In genomic region chr18:7532942-7533341, GRCh38 we compare ENCODE assay signal across 17 cellular contexts. TPM values are rescaled to one million over a fixed set of nuclear protein-coding genes. Genes with fewer than 3 reads are reported as not detected.
DNase-seq lines count a peak whose midpoint lies in the region; ATAC-seq, FAIRE-seq and TF ChIP-seq lines count a peak whose summit lies in the region.
"Had no signal": no experiment of that assay in that cellular context is flagged by ENCODE, and none has a peak within 500 bp of the region (broad histone marks: within the 10 kb centered on the region; RNA-seq: fewer than 3 reads in every experiment).

No MANE protein-coding gene starts in this region.

- H3K79me2 ChIP-seq in H1 (ENCODE audit: control insufficient read depth in 1 of 2, insufficient read depth in 2 of 2, low read length in 2 of 2) (no peaks in the 10 kb centered on the region), mesendoderm (ENCODE audit: control insufficient read depth, insufficient read depth, low read length) (no peaks in the 10 kb centered on the region)

- FAIRE-seq in H1 (lab: Jason Lieb, UNC) = peak; percentile 28
- FAIRE-seq: K562 had no signal

- H3K23ac ChIP-seq in H1 (ENCODE audit: insufficient read length) (no peak overlapping the region), mesendoderm (ENCODE audit: low read length) (no peak overlapping the region)

- H3K4me2 ChIP-seq in H1 (ENCODE audit: insufficient read depth in 1 of 2, low read depth in 2 of 2, low read length in 2 of 2) (no peak overlapping the region), mesendoderm (ENCODE audit: low read length) (no peak overlapping the region)
- H3K4me2 ChIP-seq: BLaER1 had no signal

- no peaks in the 10 kb centered on the region for H3K23me2 ChIP-seq in H1 (ENCODE audit: low read depth, low read length)

- 80% methylated on average over 4 of the region's 4 CpGs; no CpG with 5 or more reads in 1 of the 2 experiments for WGBS in H1 (ENCODE audit: extremely low coverage in 1 of 2, insufficient coverage in 1 of 2, insufficient read length in 1 of 2, insufficient replicate concordance in 2 of 2, low coverage in 1 of 2, low lambda C conversion rate in 2 of 2, missing lambda C conversion rate in 1 of 2), 2 experiments
- WGBS in mesendoderm (ENCODE audit: extremely low coverage, insufficient coverage, low lambda C conversion rate) = no CpG with 5 or more reads among the region's 4 CpGs

- TF ChIP-seq EP300 in H1 (IDR thresholded peaks at IDR 0.05; ENCODE audit: borderline replicate concordance in 1 of 2, low read depth in 2 of 2, low read length in 2 of 2) = no peak

- TF ChIP-seq CTCF in H1 (IDR thresholded peaks at IDR 0.05; ENCODE audit: control extremely low read depth in 1 of 3, insufficient read depth in 1 of 3, low read depth in 1 of 3, low read length in 3 of 3) = no peak

- no peak overlapping the region for H3K56ac ChIP-seq in H1 (replicated peaks; ENCODE audit: insufficient read length, low read depth, low read length)
- H3K56ac ChIP-seq in mesendoderm (ENCODE audit: low read length) = no peak overlapping the region

- CTCF ChIA-PET in H1 (lab: Charles Lee; ENCODE audit: partially characterized antibody) = interaction anchor here (0.6 to 1.3 kb wide), 3 partner anchors 18 to 280 kb away, joined by 3 read pairs; no protein-coding TSS in a partner anchor

- no peak for TF ChIP-seq RAD21 in H1 (IDR thresholded peaks at IDR 0.05 in 1 of 2, conservative IDR thresholded peaks at IDR 0.05 in 1 of 2; ENCODE audit: low read depth in 2 of 2, low read length in 2 of 2)

- DNase-seq in ELF-1 (ENCODE audit: low read depth, low spot score) (peak; percentile 36), H1 (ENCODE audit: low read depth in 1 of 2, low spot score in 2 of 2) (no peak), mesendoderm (peak; percentile 72), SHP77 treated with DMSO at 0.1 percent for 48 hours (lab: John Stamatoyannopoulos, UW) (no peak), NCI-H446 (lab: John Stamatoyannopoulos, UW) (no peak), NCI-H69 (lab: John Stamatoyannopoulos, UW) (no peak)
- DNase-seq: ACHN; CD4-positive, alpha-beta memory T cell; DMS153; DMS79; GF-D8; IMR-90 had no signal

- no peak for ATAC-seq in HG03280 (IDR thresholded peaks at IDR 0.05; ENCODE audit: unreplicated experiment)
- ATAC-seq: K562 had no signal

- H2BK5ac ChIP-seq in H1 (ENCODE audit: low read depth, low read length) = no peak overlapping the region
- H2BK5ac ChIP-seq in mesendoderm (ENCODE audit: low read length) = no peak overlapping the region

- H2BK15ac ChIP-seq in H1 (ENCODE audit: low read length) = no peak overlapping the region
- H2BK15ac ChIP-seq in mesendoderm (replicated peaks; ENCODE audit: low read depth) = no peak overlapping the region

- H4K8ac ChIP-seq in H1 (ENCODE audit: extremely low read depth, insufficient read depth, low read length) (no peak overlapping the region), mesendoderm (ENCODE audit: low read depth, low read length) (no peak overlapping the region)

- H3K18ac ChIP-seq in H1 (ENCODE audit: extremely low read depth, low read length) (no peak overlapping the region), mesendoderm (ENCODE audit: low read length) (no peak overlapping the region)

- H4K91ac ChIP-seq in H1 (replicated peaks; ENCODE audit: insufficient read length, low read length) = no peak overlapping the region

- no peak overlapping the region for H3K14ac ChIP-seq in H1 (ENCODE audit: insufficient read length)

- H2BK120ac ChIP-seq in H1 (replicated peaks; ENCODE audit: low read depth, low read length) (no peak overlapping the region), mesendoderm (ENCODE audit: low read depth, low read length) (no peak overlapping the region)

- peaks cover 0 to 3% of the 10 kb centered on the region in 2 experiments; a peak in 1 of 4 replicates for H3K9me3 ChIP-seq in H1 (ENCODE audit: insufficient read depth in 2 of 2, low read depth in 1 of 2, low read length in 1 of 2)
- H3K9me3 ChIP-seq: BLaER1, HAP-1 had no signal

- H2BK12ac ChIP-seq in H1 (ENCODE audit: low read depth, low read length) = no peak overlapping the region

- H3K36me3 ChIP-seq in H1 (ENCODE audit: control insufficient read depth in 2 of 4, insufficient read depth in 4 of 4, low read length in 3 of 4) (no peaks in the 10 kb centered on the region), mesendoderm (ENCODE audit: control insufficient read depth, insufficient read depth, low read length) (no peaks in the 10 kb centered on the region)
- H3K36me3 ChIP-seq: BLaER1, HAP-1 had no signal

- no peaks in the 10 kb centered on the region for H3K27me3 ChIP-seq in H1 (replicated peaks in 1 of 4; ENCODE audit: control insufficient read depth in 3 of 4, extremely low read depth in 1 of 4, insufficient read depth in 3 of 4, low read length in 3 of 4)
- no peaks in the 10 kb centered on the region for H3K27me3 ChIP-seq in mesendoderm (ENCODE audit: insufficient read depth, low read length, poor library complexity)
- H3K27me3 ChIP-seq: BLaER1 had no signal

- H3K4me3 ChIP-seq in H1 (ENCODE audit: extremely low read depth in 1 of 4, insufficient read depth in 2 of 4, low read depth in 3 of 4, low read length in 4 of 4) (no peak overlapping the region), mesendoderm (ENCODE audit: low read length) (no peak overlapping the region)
- H3K4me3 ChIP-seq: BLaER1, HAP-1, K562 had no signal

- H3K9ac ChIP-seq in H1 (replicated peaks in 1 of 4; ENCODE audit: extremely low read depth in 1 of 4, low read depth in 3 of 4, low read length in 3 of 4) (no peak overlapping the region), mesendoderm (ENCODE audit: low read length) (no peak overlapping the region)
- H3K9ac ChIP-seq: BLaER1 had no signal

- H2AFZ ChIP-seq in H1 (ENCODE audit: low read length) = peak overlapping the region; percentile 76; the same call in 1 of the 2 replicates

- no peak for TF ChIP-seq POLR2A in H1 (IDR thresholded peaks at IDR 0.05; ENCODE audit: control extremely low read depth in 1 of 2, low read depth in 2 of 2, low read length in 2 of 2)

- H4K20me1 ChIP-seq in H1 (replicated peaks in 1 of 2; ENCODE audit: control insufficient read depth in 1 of 2, insufficient read depth in 2 of 2, low read length in 2 of 2) = no peaks in the 10 kb centered on the region
- H4K20me1 ChIP-seq: BLaER1 had no signal

- no peak overlapping the region for H3K4ac ChIP-seq in H1 (replicated peaks; ENCODE audit: insufficient read length, low read depth, low read length)
- H3K4ac ChIP-seq in mesendoderm (ENCODE audit: low read depth, low read length) = no peak overlapping the region

- peaks cover 0 to 2% (median 0%) of the 10 kb centered on the region in 4 experiments; a peak in 2 of 7 replicates for H3K4me1 ChIP-seq in H1 (replicated peaks in 1 of 4; ENCODE audit: control insufficient read depth in 3 of 4, insufficient read depth in 4 of 4, low read length in 3 of 4)
- no peaks in the 10 kb centered on the region for H3K4me1 ChIP-seq in mesendoderm (ENCODE audit: control insufficient read depth, low read depth, low read length)
- H3K4me1 ChIP-seq: BLaER1, HAP-1 had no signal

- H2BK20ac ChIP-seq in H1 (ENCODE audit: low read length) = no peak overlapping the region

- POLR2A ChIA-PET in H1 (lab: Charles Lee; ENCODE audit: partially characterized antibody) = no interaction called here

- H2AK5ac ChIP-seq in H1 (ENCODE audit: low read depth, low read length) = no peak overlapping the region
- H2AK5ac ChIP-seq in mesendoderm (ENCODE audit: low read length) = no peak overlapping the region

- H4K5ac ChIP-seq in H1 (ENCODE audit: insufficient read length, low read depth, low read length) (no peak overlapping the region), mesendoderm (ENCODE audit: low read length) (no peak overlapping the region)

- H3K27ac ChIP-seq in H1 (ENCODE audit: low read depth, low read length) (no peak overlapping the region), mesendoderm (ENCODE audit: low read depth, low read length) (no peak overlapping the region)
- H3K27ac ChIP-seq: BLaER1, HL-60 had no signal

- H3K79me1 ChIP-seq in H1 (ENCODE audit: low read depth, low read length) = no peaks in the 10 kb centered on the region
- H3K79me1 ChIP-seq in mesendoderm (ENCODE audit: low read length) = no peaks in the 10 kb centered on the region

TF ChIP-seq in H1, 55 proteins besides CTCF, POLR2A, EP300 and RAD21:
- TF ChIP-seq CHD1 (IDR thresholded peaks at IDR 0.05; ENCODE audit: low read depth, low read length) (no peak), ATF2 (IDR thresholded peaks at IDR 0.05; ENCODE audit: low read length) (no peak), CTBP2 (IDR thresholded peaks at IDR 0.05; ENCODE audit: borderline replicate concordance, insufficient read depth, insufficient read length, low read length) (no peak), SUZ12 (IDR thresholded peaks at IDR 0.05; ENCODE audit: low read length) (no peak), KDM5A (IDR thresholded peaks at IDR 0.05; ENCODE audit: low read length) (no peak), CREB1 (IDR thresholded peaks at IDR 0.05) (no peak)

RNA-seq across cellular contexts. Expression of gene PTPRM, which starts 34.2 kb away (rescaled TPM):
- total RNA-seq in H1 (2021; fragmentation: NEBNext Ultra II Directional; extraction: Animal tissue kit (Norgen Biotek cat#: 25700)) = 4.1 and 5.7 TPM in 2 replicates
- polyA plus RNA-seq in H1 (2011; rRNA removed) = 5.6 and 7.0 TPM in 2 replicates
- polyA plus RNA-seq in H1 (2011; cell fraction: cytosol; rRNA removed) = 6.0 TPM
- polyA plus RNA-seq in H1 (2011; cell fraction: nucleus; rRNA removed) = 19.5 TPM
- 4.0 to 5.9 TPM (median 4.6 TPM) in 4 replicates for polyA plus RNA-seq in H1 (2012, experiment 1 of 2)
- polyA plus RNA-seq in H1 (2012, experiment 2 of 2) = 0.30 TPM
- 7.0 TPM for polyA plus RNA-seq in H1 (2013, experiment 1 of 2)
- 7.4 TPM for polyA plus RNA-seq in H1 (2013, experiment 2 of 2)
- polyA minus RNA-seq in H1 (2011; rRNA and poly(A)+ RNA removed) = 14.5 and 16.0 TPM in 2 replicates
- 9.4 TPM for polyA minus RNA-seq in H1 (2011; cell fraction: cytosol; rRNA and poly(A)+ RNA removed)
- 45.9 TPM for polyA minus RNA-seq in H1 (2011; cell fraction: nucleus; rRNA and poly(A)+ RNA removed)
- 11.5 TPM for polyA plus RNA-seq in mesendoderm (2013, experiment 1 of 2)
- 10.8 TPM for polyA plus RNA-seq in mesendoderm (2013, experiment 2 of 2)

Comparison
In these comparisons a context has a peak if more than half of its experiments do, and no peak if none do; other contexts are left out.
1. DNase-seq: peak in ELF-1 (single experiment) and mesendoderm (single experiment); none in H1 (0 of 2), SHP77 treated with DMSO at 0.1 percent for 48 hours (single experiment), NCI-H446 (0 of 2) and NCI-H69 (single experiment).